22 cellular contexts compared by ENCODE assay signal in the genomic region with DNA sequence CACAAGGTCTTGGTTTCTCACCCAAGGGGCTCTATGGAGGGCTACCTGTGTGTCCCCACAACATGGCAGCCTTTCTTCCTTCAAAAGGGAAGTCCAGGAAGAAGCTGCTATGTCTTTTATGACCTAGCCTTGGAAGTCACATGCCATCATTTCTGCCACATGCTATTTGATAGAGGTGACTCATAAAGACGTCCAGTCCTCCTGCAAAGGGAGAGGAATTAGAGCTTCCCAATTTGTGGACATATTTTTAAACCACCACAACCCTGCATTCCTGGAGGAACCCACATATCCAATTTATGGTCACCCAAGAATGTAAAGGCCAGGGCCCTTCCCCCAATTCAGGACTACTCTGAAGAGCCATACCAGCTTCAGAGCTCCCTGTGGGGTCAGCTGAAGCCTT.
DNase-seq lines count a peak whose midpoint lies in the region; ATAC-seq, FAIRE-seq and TF ChIP-seq lines count a peak whose summit lies in the region.
"Had no signal": no experiment of that assay in that cellular context is flagged by ENCODE, and none has a peak within 500 bp of the region (broad histone marks: within the 10 kb centered on the region; RNA-seq: fewer than 3 reads in every experiment).

No MANE protein-coding gene starts in this region.

- TF ChIP-seq CTCF in endodermal cell (conservative IDR thresholded peaks at IDR 0.05) (no peak), prostate gland (IDR thresholded peaks at IDR 0.05) (no peak), Calu3 (IDR thresholded peaks at IDR 0.05; ENCODE audit: unreplicated experiment) (no peak)

- H3K36me3 Mint-ChIP-seq in activated CD8-positive, alpha-beta memory T cell treated with anti-CD3 and anti-CD28 coated beads, Interleukin-2, amount 10 ng/mL, durations not matched to agents 7 days and 5 days = no peaks in the 10 kb centered on the region
- H3K36me3 Mint-ChIP-seq in endodermal cell (ENCODE audit: low read depth) (no peaks in the 10 kb centered on the region), Calu3 (ENCODE audit: insufficient read depth, unreplicated experiment) (no peaks in the 10 kb centered on the region)
- H3K36me3 Mint-ChIP-seq: CD4-positive, CD25-positive, alpha-beta regulatory T cell had no signal

- DNase-seq in activated CD8-positive, alpha-beta memory T cell treated with anti-CD3 and anti-CD28 coated beads, Interleukin-2, amount 10 ng/mL, durations not matched to agents 7 days and 5 days = peak; percentile 4
- no peak for DNase-seq in activated CD8-positive, alpha-beta memory T cell treated with anti-CD3 and anti-CD28 coated beads, Interleukin-2, amount 50 U/mL, for 48 hours
- peak; percentile 36 for DNase-seq in RCC 7860 (ENCODE audit: low spot score)
- DNase-seq in endodermal cell = peak; percentile 16
- DNase-seq in prostate gland (ENCODE audit: low spot score) = no peak
- DNase-seq in stimulated activated CD4-positive, alpha-beta T cell treated with anti-CD3 and anti-CD28 coated beads, Interleukin-12 subunit alpha, Interleukin-12 subunit beta, amount 100 ng/mL, for 4 hours = no peak
- DNase-seq in Calu3 = no peak
- DNase-seq: Caco-2; CD4-positive, CD25-positive, alpha-beta regulatory T cell; GM23248; NCI-H1417 treated with DMSO at 0.1 percent for 48 hours; NCI-H1930; NCI-H2171; NCI-H446 treated with DMSO at 0.1 percent for 48 hours; NCI-H774 had no signal

- H3K4me3 Mint-ChIP-seq in activated CD8-positive, alpha-beta memory T cell treated with anti-CD3 and anti-CD28 coated beads, Interleukin-2, amount 10 ng/mL, durations not matched to agents 7 days and 5 days = no peak overlapping the region
- no peak overlapping the region for H3K4me3 Mint-ChIP-seq in endodermal cell
- H3K4me3 Mint-ChIP-seq in Calu3 (ENCODE audit: low read depth, unreplicated experiment) = no peak overlapping the region
- H3K4me3 Mint-ChIP-seq: CD4-positive, CD25-positive, alpha-beta regulatory T cell had no signal

- CTCF ChIA-PET in activated CD8-positive, alpha-beta memory T cell treated with anti-CD3 and anti-CD28 coated beads, Interleukin-2, amount 10 ng/mL, durations not matched to agents 7 days and 5 days (lab: Charles Lee) = no interaction called here
- CTCF ChIA-PET in Calu3 (lab: Charles Lee) = interaction anchor here (0.6 kb wide), 1 partner anchor 212 kb away, joined by 3 read pairs; no protein-coding TSS in a partner anchor

- no peak overlapping the region for H3K4me3 ChIP-seq in endodermal cell (ENCODE audit: low read length)
- H3K4me3 ChIP-seq in prostate gland = no peak overlapping the region
- H3K4me3 ChIP-seq: GM23248, SK-N-MC had no signal

- H3K9ac ChIP-seq in endodermal cell (ENCODE audit: extremely low read depth, low read length, poor library complexity, severe bottlenecking) = no peak overlapping the region
- H3K9ac ChIP-seq: GM23248 had no signal

- H3K4me1 Mint-ChIP-seq in activated CD8-positive, alpha-beta memory T cell treated with anti-CD3 and anti-CD28 coated beads, Interleukin-2, amount 10 ng/mL, durations not matched to agents 7 days and 5 days = no peaks in the 10 kb centered on the region
- H3K4me1 Mint-ChIP-seq in endodermal cell = peaks cover 6% of the 10 kb centered on the region
- no peaks in the 10 kb centered on the region for H3K4me1 Mint-ChIP-seq in Calu3 (ENCODE audit: low read depth, unreplicated experiment)
- H3K4me1 Mint-ChIP-seq: CD4-positive, CD25-positive, alpha-beta regulatory T cell had no signal

- ATAC-seq in activated CD8-positive, alpha-beta memory T cell treated with anti-CD3 and anti-CD28 coated beads, Interleukin-2, amount 10 ng/mL, durations not matched to agents 7 days and 5 days = no peak
- no peak for ATAC-seq in GM18861 (IDR thresholded peaks at IDR 0.05; ENCODE audit: unreplicated experiment)
- ATAC-seq: HCT116, Right ventricle myocardium inferior had no signal

- BruUV-seq in Calu3 (replicated peaks; lab: Mats Ljungman, UMichigan) = no TSS peak

- no peak for TF ChIP-seq POLR2A in prostate gland (IDR thresholded peaks at IDR 0.05)

- H3K27ac ChIP-seq in endodermal cell (ENCODE audit: low read depth, low read length) (no peak overlapping the region), prostate gland (no peak overlapping the region)
- H3K27ac ChIP-seq: GM23248, HL-60, SK-N-MC had no signal

- H3K36me3 ChIP-seq in endodermal cell (ENCODE audit: control insufficient read depth, insufficient read depth, low read length) (no peaks in the 10 kb centered on the region), prostate gland (no peaks in the 10 kb centered on the region)

- no peaks in the 10 kb centered on the region for H3K9me3 Mint-ChIP-seq in activated CD8-positive, alpha-beta memory T cell treated with anti-CD3 and anti-CD28 coated beads, Interleukin-2, amount 10 ng/mL, durations not matched to agents 7 days and 5 days (ENCODE audit: low read depth)
- H3K9me3 Mint-ChIP-seq in endodermal cell (no peaks in the 10 kb centered on the region), Calu3 (ENCODE audit: low read depth, unreplicated experiment) (no peaks in the 10 kb centered on the region)

- H3K27ac Mint-ChIP-seq in activated CD8-positive, alpha-beta memory T cell treated with anti-CD3 and anti-CD28 coated beads, Interleukin-2, amount 10 ng/mL, durations not matched to agents 7 days and 5 days = no peak overlapping the region
- H3K27ac Mint-ChIP-seq in endodermal cell (no peak overlapping the region), Calu3 (ENCODE audit: unreplicated experiment) (no peak overlapping the region)
- H3K27ac Mint-ChIP-seq: CD4-positive, CD25-positive, alpha-beta regulatory T cell had no signal

- H3K27me3 Mint-ChIP-seq in activated CD8-positive, alpha-beta memory T cell treated with anti-CD3 and anti-CD28 coated beads, Interleukin-2, amount 10 ng/mL, durations not matched to agents 7 days and 5 days = peaks cover 12% of the 10 kb centered on the region
- H3K27me3 Mint-ChIP-seq in endodermal cell (ENCODE audit: insufficient read depth) (peaks cover 16% of the 10 kb centered on the region), Calu3 (ENCODE audit: unreplicated experiment) (peaks cover 77% of the 10 kb centered on the region)

- H3K9me3 ChIP-seq in endodermal cell (ENCODE audit: control insufficient read depth, low read length) (no peaks in the 10 kb centered on the region), prostate gland (no peaks in the 10 kb centered on the region)
- H3K9me3 ChIP-seq: Caco-2 had no signal

- 80 to 83% methylated on average over 1 of the region's 1 CpG for WGBS in endodermal cell (ENCODE audit: insufficient coverage in 1 of 2, insufficient read length in 1 of 2), 2 experiments
- WGBS in prostate gland = 54% methylated on average over 1 of the region's 1 CpG

- H3K27me3 ChIP-seq in endodermal cell (ENCODE audit: control insufficient read depth, insufficient read depth, low read length, poor library complexity, severe bottlenecking) (peaks cover 10% of the 10 kb centered on the region), prostate gland (replicated peaks; ENCODE audit: insufficient read depth) (no peaks in the 10 kb centered on the region)

- intact Hi-C loops in prostate gland (cut with DNase I) = no loop called here
- intact Hi-C loops in Calu3 (cut with micrococcal nuclease; ENCODE audit: unreplicated experiment) = no loop called here

- no peak for FAIRE-seq in RCC 7860 (lab: Jason Lieb, UNC)
- FAIRE-seq: A204.1, G401.6 had no signal

- no peaks in the 10 kb centered on the region for H3K4me1 ChIP-seq in endodermal cell (ENCODE audit: control insufficient read depth, insufficient read depth, low read length)
- H3K4me1 ChIP-seq in prostate gland (replicated peaks) = no peaks in the 10 kb centered on the region
- H3K4me1 ChIP-seq: Caco-2 had no signal

Comparison
In these comparisons a context has a peak if more than half of its experiments do, and no peak if none do; other contexts are left out.
1. DNase-seq: peak in activated CD8-positive, alpha-beta memory T cell treated with anti-CD3 and anti-CD28 coated beads, Interleukin-2, amount 10 ng/mL, durations not matched to agents 7 days and 5 days (single experiment), RCC 7860 (single experiment) and endodermal cell (single experiment); none in activated CD8-positive, alpha-beta memory T cell treated with anti-CD3 and anti-CD28 coated beads, Interleukin-2, amount 50 U/mL, for 48 hours (single experiment), prostate gland (single experiment), stimulated activated CD4-positive, alpha-beta T cell treated with anti-CD3 and anti-CD28 coated beads, Interleukin-12 subunit alpha, Interleukin-12 subunit beta, amount 100 ng/mL, for 4 hours (single experiment) and Calu3 (single experiment).